In genomic region chr12:117360222-117360550, GRCh38 we compare ENCODE assay signal across 18 cellular contexts. TPM values are rescaled to one million over a fixed set of nuclear protein-coding genes. Genes with fewer than 3 reads are reported as not detected.
A peak's percentile ranks its signal among the peaks of the same experiment; 100 is the strongest.
DNase-seq lines count a peak whose midpoint lies in the region; ATAC-seq, FAIRE-seq and TF ChIP-seq lines count a peak whose summit lies in the region.
"Had no signal": no experiment of that assay in that cellular context is flagged by ENCODE, and none has a peak within 500 bp of the region (broad histone marks: within the 10 kb centered on the region; RNA-seq: fewer than 3 reads in every experiment).

No MANE protein-coding gene starts in this region.

- H3K18ac ChIP-seq in neuronal stem cell (ENCODE audit: low read length), result peak overlapping the region; percentile 27

- H3K27me3 ChIP-seq in WERI-Rb-1 (ENCODE audit: insufficient read depth, low read depth, severe bottlenecking) (peaks cover 55% of the 10 kb centered on the region), iPS-15b (ENCODE audit: control insufficient read depth, insufficient read depth, low read length) (peaks cover 72% of the 10 kb centered on the region), neuronal stem cell (ENCODE audit: control insufficient read depth in 3 of 3, insufficient read depth in 3 of 3, low read depth in 1 of 3, low read length in 3 of 3) (peaks cover 35 to 79% (median 76%) of the 10 kb centered on the region in 3 experiments), right lobe of liver (peaks cover 10 to 18% of the 10 kb centered on the region in 2 donors)

- no peak overlapping the region for H2AK5ac ChIP-seq in neuronal stem cell (ENCODE audit: low read depth, low read length)

- no peak overlapping the region for H2BK12ac ChIP-seq in neuronal stem cell (ENCODE audit: low read length)

- peak overlapping the region; percentile 31 for H3K23ac ChIP-seq in neuronal stem cell (ENCODE audit: low read depth, low read length, poor library complexity)

- no CpG with 5 or more reads among the region's 23 CpGs for WGBS in neuronal stem cell (ENCODE audit: extremely low coverage in 2 of 2, insufficient read length in 2 of 2, insufficient replicate concordance in 1 of 2), 2 donors
- WGBS in right lobe of liver (ENCODE audit: insufficient coverage, low coverage, low lambda C conversion rate, missing lambda C conversion rate), result 0% methylated on average over 1 of the region's 23 CpGs

- no peak overlapping the region for H4K91ac ChIP-seq in neuronal stem cell (ENCODE audit: low read depth, low read length, poor library complexity)

- TF ChIP-seq POLR2A in GM12891 (IDR thresholded peaks at IDR 0.05; ENCODE audit: low read depth, low read length) (no peak), right lobe of liver (IDR thresholded peaks at IDR 0.05) (no peak)

- FAIRE-seq in GM12891 (lab: Jason Lieb, UNC), result no peak

- no peak overlapping the region for H2AFZ ChIP-seq in neuronal stem cell (ENCODE audit: low read length)

- H3K14ac ChIP-seq in neuronal stem cell (ENCODE audit: low read length), result no peak overlapping the region

- H2BK120ac ChIP-seq in neuronal stem cell (ENCODE audit: low read depth, low read length), result no peak overlapping the region

- no peak overlapping the region for H3K4ac ChIP-seq in neuronal stem cell (ENCODE audit: low read length)

- H3K4me1 ChIP-seq in ES-I3 (ENCODE audit: insufficient read depth, low read length) (0 out of 2 replicates have a peak, but pooled peaks cover 4% of the 10 kb centered on the region), iPS-15b (ENCODE audit: control insufficient read depth, insufficient read depth, low read length) (peaks cover 2% of the 10 kb centered on the region), neuronal stem cell (ENCODE audit: control insufficient read depth in 2 of 2, insufficient read depth in 1 of 2, low read depth in 1 of 2, low read length in 2 of 2) (peaks cover 0 to 2% of the 10 kb centered on the region in 2 donors), right lobe of liver (peaks cover 0 to 7% (median 0%) of the 10 kb centered on the region in 4 donors)

- H3K36me3 ChIP-seq in ES-I3 (ENCODE audit: insufficient read depth, low read length) (no peaks in the 10 kb centered on the region), WERI-Rb-1 (no peaks in the 10 kb centered on the region), iPS-15b (ENCODE audit: control insufficient read depth, insufficient read depth, low read length) (no peaks in the 10 kb centered on the region), neuronal stem cell (replicated peaks in 1 of 2; ENCODE audit: control insufficient read depth in 2 of 2, insufficient read depth in 2 of 2, low read length in 2 of 2) (no peaks in the 10 kb centered on the region), right lobe of liver (no peaks in the 10 kb centered on the region)

- H3K4me3 ChIP-seq in WERI-Rb-1 (ENCODE audit: low read depth, low read length), result peak overlapping the region; percentile 59
- H3K4me3 ChIP-seq in iPS-15b (ENCODE audit: low read depth, low read length), result peak overlapping the region; percentile 84
- H3K4me3 ChIP-seq in neuronal stem cell (ENCODE audit: low read length in 2 of 2), result peak overlapping the region in 1 of 2 donors; percentile 75
- H3K4me3 ChIP-seq in right lobe of liver, result no peak overlapping the region
- H3K4me3 ChIP-seq: coronary artery had no signal

- no peak overlapping the region for H4K8ac ChIP-seq in neuronal stem cell (ENCODE audit: low read depth, low read length)

- no peak overlapping the region for H3K27ac ChIP-seq in WERI-Rb-1
- no peak overlapping the region for H3K27ac ChIP-seq in neuronal stem cell (replicated peaks; ENCODE audit: low read length)
- H3K27ac ChIP-seq in right lobe of liver, result no peak overlapping the region
- H3K27ac ChIP-seq: coronary artery had no signal

- peak overlapping the region; percentile 87 for H3K4me2 ChIP-seq in neuronal stem cell (ENCODE audit: insufficient read depth, low read length, poor library complexity, severe bottlenecking)

- H3K79me1 ChIP-seq in neuronal stem cell (ENCODE audit: low read depth, low read length), result no peaks in the 10 kb centered on the region

- intact Hi-C loops in right lobe of liver (cut with DNase I), result loop anchor here in 1 of 2 donors (10.0 kb wide), 1 partner anchor 475 kb away; no protein-coding TSS in a partner anchor

- H3K9ac ChIP-seq in ES-I3 (ENCODE audit: low read depth, low read length) (peak overlapping the region; percentile 70), iPS-15b (ENCODE audit: low read depth, low read length) (peak overlapping the region; percentile 60), neuronal stem cell (ENCODE audit: low read depth, low read length, poor library complexity) (no peak overlapping the region)

- H2BK5ac ChIP-seq in neuronal stem cell (ENCODE audit: low read length), result peak overlapping the region; percentile 85

- ATAC-seq in right lobe of liver, result no peak
- ATAC-seq: T-helper 17 cell had no signal

- no peak overlapping the region for H2BK15ac ChIP-seq in neuronal stem cell (ENCODE audit: low read length)

- no peak for DNase-seq in WERI-Rb-1
- no peak for DNase-seq in neuronal stem cell (ENCODE audit: low spot score)
- no peak for DNase-seq in activated CD4-positive, alpha-beta T cell treated with anti-CD3 and anti-CD28 coated beads for 4 hours
- DNase-seq in NCI-H1048 (lab: John Stamatoyannopoulos, UW), result no peak
- DNase-seq in GM12891 (ENCODE audit: insufficient read length, low spot score), result no peak
- DNase-seq in right lobe of liver, result no peak
- DNase-seq: activated effector memory CD4-positive, alpha-beta T cell treated with Interleukin-2 at 50 U/mL for 16 hours; COR-L47; GF-D8; hypothalamus; NCI-H1436 treated with DMSO at 0.1 percent for 48 hours; NCI-H2227 treated with DMSO at 0.1 percent for 48 hours; nucleus accumbens; stimulated activated naive CD4-positive, alpha-beta T cell treated with Interleukin-2 at 50 U/mL for 16 hours; T-helper 17 cell had no signal

- TF ChIP-seq CTCF in WERI-Rb-1 (IDR thresholded peaks at IDR 0.05; ENCODE audit: low read depth, low read length) (no peak), right lobe of liver (IDR thresholded peaks at IDR 0.05) (no peak)

- H3K9me3 ChIP-seq in ES-I3 (ENCODE audit: control insufficient read depth, insufficient read depth, low read length) (no peaks in the 10 kb centered on the region), WERI-Rb-1 (ENCODE audit: severe bottlenecking) (no peaks in the 10 kb centered on the region), iPS-15b (ENCODE audit: control insufficient read depth, insufficient read depth, low read length) (no peaks in the 10 kb centered on the region), neuronal stem cell (replicated peaks in 1 of 2; ENCODE audit: control insufficient read depth in 2 of 2, insufficient read depth in 1 of 2, low read depth in 1 of 2, low read length in 2 of 2) (no peaks in the 10 kb centered on the region), right lobe of liver (no peaks in the 10 kb centered on the region)

TF ChIP-seq in GM12891, 5 proteins besides CTCF, POLR2A, EP300 and RAD21:
- TF ChIP-seq POU2F2 (IDR thresholded peaks at IDR 0.05; ENCODE audit: low read depth, low read length), result no peak
- TF ChIP-seq TAF1 (IDR thresholded peaks at IDR 0.05; ENCODE audit: low read depth, low read length), result no peak
- no peak for TF ChIP-seq POLR2AphosphoS5 (IDR thresholded peaks at IDR 0.05; ENCODE audit: low read depth, low read length)
- TF ChIP-seq PAX5 (IDR thresholded peaks at IDR 0.05; ENCODE audit: insufficient read depth, low read length, severe bottlenecking), result no peak
- no peak for TF ChIP-seq SPI1 (IDR thresholded peaks at IDR 0.05; ENCODE audit: low read depth, low read length)

RNA-seq across cellular contexts. Expression of gene NOS1, which starts 1.2 kb away (rescaled TPM):
- 0.03 TPM for polyA plus RNA-seq in neuronal stem cell (2013, experiment 1 of 2)
- 0.03 TPM for polyA plus RNA-seq in neuronal stem cell (2013, experiment 2 of 2)
- 0.01 TPM for polyA plus RNA-seq in GM12891 (2012; ENCODE audit: low read depth, missing spikeins)
- total RNA-seq in right lobe of liver, result under 1 TPM; under 0.01 to 0.12 (median 0.05) TPM
- total RNA-seq: T-helper 17 cell had no signal

Comparison
In these comparisons a context has a peak if more than half of its experiments do, and no peak if none do; other contexts are left out.
1. H3K4me3 ChIP-seq: peak in WERI-Rb-1 (single experiment) and iPS-15b (single experiment); none in right lobe of liver (0 of 3).